11 cellular contexts compared by ENCODE assay signal in genomic region chr3:197027896-197028710, GRCh38. TPM values are rescaled to one million over a fixed set of nuclear protein-coding genes. Genes with fewer than 3 reads are reported as not detected.
DNase-seq lines count a peak whose midpoint lies in the region; ATAC-seq and TF ChIP-seq lines count a peak whose summit lies in the region.
"Had no signal": no experiment of that assay in that cellular context is flagged by ENCODE, and none has a peak within 500 bp of the region (broad histone marks: within the 10 kb centered on the region; RNA-seq: fewer than 3 reads in every experiment).

No MANE protein-coding gene starts in this region.

- peaks cover 35% of the 10 kb centered on the region for H3K4me1 Mint-ChIP-seq in activated CD4-positive, alpha-beta memory T cell treated with anti-CD3 and anti-CD28 coated beads, Interleukin-2, amount 10 ng/mL, durations not matched to agents 7 days and 5 days

- POLR2A ChIA-PET in activated CD4-positive, alpha-beta memory T cell treated with anti-CD3 and anti-CD28 coated beads, Interleukin-2, amount 10 ng/mL, durations not matched to agents 7 days and 5 days (lab: Charles Lee): interaction anchor here (1.1 to 3.6 kb wide), 3 partner anchors 25 to 160 kb away, joined by 3 to 21 read pairs (median 5); partner anchors contain the start of gene SENP5
- POLR2A ChIA-PET in HEK293T (lab: Yijun Ruan, JAX): no interaction called here

- TF ChIP-seq CTCF in BE2C (IDR thresholded peaks at IDR 0.05; ENCODE audit: low read depth, low read length): no peak
- TF ChIP-seq CTCF in GM12865 (IDR thresholded peaks at IDR 0.05; ENCODE audit: insufficient read depth, low read depth, low read length, missing control alignments): no peak
- TF ChIP-seq CTCF in psoas muscle (IDR thresholded peaks at IDR 0.05): no peak

- H3K27ac ChIP-seq in psoas muscle: no peak overlapping the region
- H3K27ac ChIP-seq: epithelial cell of prostate had no signal

- H3K36me3 ChIP-seq in BE2C (no peaks in the 10 kb centered on the region), psoas muscle (ENCODE audit: insufficient read depth in 1 of 2, low read depth in 1 of 2) (no peaks in the 10 kb centered on the region)

- H3K4me3 ChIP-seq in BE2C (ENCODE audit: low read depth, low read length): no peak overlapping the region
- H3K4me3 ChIP-seq in GM12865 (ENCODE audit: low read depth, low read length): peak overlapping the region; percentile 83
- no peak overlapping the region for H3K4me3 ChIP-seq in psoas muscle

- intact Hi-C loops in psoas muscle (cut with DNase I): no loop called here

- ATAC-seq in psoas muscle: no peak

- peaks cover 9% of the 10 kb centered on the region for H3K27me3 Mint-ChIP-seq in activated CD4-positive, alpha-beta memory T cell treated with anti-CD3 and anti-CD28 coated beads, Interleukin-2, amount 10 ng/mL, durations not matched to agents 7 days and 5 days

- H3K27ac Mint-ChIP-seq in activated CD4-positive, alpha-beta memory T cell treated with anti-CD3 and anti-CD28 coated beads, Interleukin-2, amount 10 ng/mL, durations not matched to agents 7 days and 5 days: no peak overlapping the region

- no peaks in the 10 kb centered on the region for H3K36me3 Mint-ChIP-seq in activated CD4-positive, alpha-beta memory T cell treated with anti-CD3 and anti-CD28 coated beads, Interleukin-2, amount 10 ng/mL, durations not matched to agents 7 days and 5 days (ENCODE audit: low read depth)

- no peaks in the 10 kb centered on the region for H3K9me3 ChIP-seq in BE2C
- H3K9me3 ChIP-seq in psoas muscle: no peaks in the 10 kb centered on the region

- 81 to 86% (median 82%) methylated on average over 21 of the region's 21 CpGs for WGBS in psoas muscle, 3 donors

- H3K4me3 Mint-ChIP-seq in activated CD4-positive, alpha-beta memory T cell treated with anti-CD3 and anti-CD28 coated beads, Interleukin-2, amount 10 ng/mL, durations not matched to agents 7 days and 5 days: peak overlapping the region; percentile 67

- DNase-seq in BE2C (peak; percentile 32), GM12865 (ENCODE audit: low read depth) (no peak), islet precursor cell (peak; percentile 52), HEK293T (ENCODE audit: extremely low spot score) (no peak), NCI-H345 (lab: John Stamatoyannopoulos, UW) (no peak), psoas muscle (no peak)
- no peak for DNase-seq in activated CD4-positive, alpha-beta memory T cell treated with anti-CD3 and anti-CD28 coated beads, Interleukin-2, amount 10 ng/mL, durations not matched to agents 7 days and 5 days
- DNase-seq in central memory CD4-positive, alpha-beta T cell: no peak
- DNase-seq: activated CD4-positive, CD25-positive, alpha-beta regulatory T cell; NCI-H1436 had no signal

- H3K4me1 ChIP-seq in BE2C (peaks cover 27% of the 10 kb centered on the region), psoas muscle (peaks cover 9% of the 10 kb centered on the region)

- peaks cover 1% of the 10 kb centered on the region for H3K9me3 Mint-ChIP-seq in activated CD4-positive, alpha-beta memory T cell treated with anti-CD3 and anti-CD28 coated beads, Interleukin-2, amount 10 ng/mL, durations not matched to agents 7 days and 5 days

- CTCF ChIA-PET in activated CD4-positive, alpha-beta memory T cell treated with anti-CD3 and anti-CD28 coated beads, Interleukin-2, amount 10 ng/mL, durations not matched to agents 7 days and 5 days (lab: Charles Lee): interaction anchor here (0.6 to 4.9 kb wide), 3 partner anchors 15 to 582 kb away, joined by 3 to 58 read pairs (median 3); no protein-coding TSS in a partner anchor
- CTCF ChIA-PET in HEK293T (lab: Yijun Ruan, JAX): interaction anchor here (1.3 kb wide), 1 partner anchor 148 kb away, joined by 3 read pairs; no protein-coding TSS in a partner anchor

- H3K27me3 ChIP-seq in BE2C: peaks cover 6% of the 10 kb centered on the region
- H3K27me3 ChIP-seq in psoas muscle (ENCODE audit: insufficient read depth in 3 of 3, low read length in 2 of 3): peaks cover 0 to 39% (median 18%) of the 10 kb centered on the region in 3 donors

TF ChIP-seq in HEK293T, 16 proteins besides CTCF, POLR2A, EP300 and RAD21:
- no peak for TF ChIP-seq SP1 (IDR thresholded peaks at IDR 0.05)

RNA-seq across cellular contexts. Expression of gene MELTF, which starts 1.5 kb away (rescaled TPM):
- polyA plus RNA-seq in BE2C (2012; ENCODE audit: insufficient read depth, insufficient read length, low read depth): 9.4 TPM
- total RNA-seq in activated CD4-positive, alpha-beta memory T cell treated with anti-CD3 and anti-CD28 coated beads, Interleukin-2, amount 10 ng/mL, durations not matched to agents 7 days and 5 days: 1 to 10 TPM; 5.1 to 6.1 TPM
- total RNA-seq in psoas muscle: under 1 TPM; 0.54 to 0.97 (median 0.72) TPM
- under 1 TPM; 0.23 to 0.55 (median 0.44) TPM for polyA plus RNA-seq in psoas muscle

RNA-seq across cellular contexts. Expression of gene PIGZ, which starts 59.5 kb away (rescaled TPM):
- polyA plus RNA-seq in BE2C (2012; ENCODE audit: insufficient read depth, insufficient read length, low read depth): 3.1 TPM
- 1 to 10 TPM; 1.7 to 1.8 TPM for total RNA-seq in activated CD4-positive, alpha-beta memory T cell treated with anti-CD3 and anti-CD28 coated beads, Interleukin-2, amount 10 ng/mL, durations not matched to agents 7 days and 5 days
- 1 to 10 TPM; 3.2 to 8.0 (median 4.2) TPM for total RNA-seq in psoas muscle
- polyA plus RNA-seq in psoas muscle: 1 to 10 TPM; 2.9 to 3.5 (median 3.4) TPM

Comparison
In these comparisons a context has a peak if more than half of its experiments do, and no peak if none do; other contexts are left out.
1. DNase-seq: peak in BE2C (single experiment) and islet precursor cell (single experiment); none in GM12865 (single experiment), activated CD4-positive, alpha-beta memory T cell treated with anti-CD3 and anti-CD28 coated beads, Interleukin-2, amount 10 ng/mL, durations not matched to agents 7 days and 5 days (single experiment), HEK293T (single experiment), central memory CD4-positive, alpha-beta T cell (single experiment), NCI-H345 (single experiment) and psoas muscle (0 of 2).